In the genomic region with DNA sequence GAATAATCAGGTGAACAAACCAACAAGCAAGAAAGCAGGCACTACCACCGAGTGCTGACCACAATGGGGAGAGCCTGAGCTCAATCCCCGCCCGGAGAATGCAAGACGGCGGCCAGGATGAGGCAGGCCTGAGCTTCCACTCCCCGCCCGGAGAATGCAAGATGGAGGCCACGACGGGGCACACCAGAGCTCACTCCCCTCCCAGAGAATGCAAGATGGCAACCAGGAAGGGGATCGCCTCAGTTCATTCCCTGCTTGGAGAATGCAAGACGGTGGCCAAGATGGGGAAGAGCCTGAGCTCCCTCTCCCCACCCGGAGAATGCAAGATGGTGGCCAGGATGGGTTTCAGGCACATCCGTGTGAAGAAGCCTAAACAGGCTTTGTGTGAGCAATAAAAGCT, we compare ENCODE assay signal across 20 cellular contexts. TPM values are rescaled to one million over a fixed set of nuclear protein-coding genes. Genes with fewer than 3 reads are reported as not detected.
"Had no signal": no experiment of that assay in that cellular context is flagged by ENCODE, and none has a peak within 500 bp of the region (broad histone marks: within the 10 kb centered on the region; RNA-seq: fewer than 3 reads in every experiment).

No MANE protein-coding gene starts in this region.

- H3K9me3 Mint-ChIP-seq: activated naive CD8-positive, alpha-beta T cell treated with anti-CD3 and anti-CD28 coated beads for 36 hours; activated T-helper 1 cell treated with anti-CD3 and anti-CD28 coated beads, Interleukin-12 subunit alpha, Interleukin-12 subunit beta, Interleukin-2, Interleukin-4 antibody, amounts not matched to agents 30 ng/mL and 10 ng/mL and 1 ng/mL, durations not matched to agents 14 hours and 24 hours and 36 hours; stimulated activated naive CD8-positive, alpha-beta T cell treated with anti-CD3 and anti-CD28 coated beads, Interleukin-15, amount 100 ng/mL, for 72 hours; type B pancreatic cell had no signal

- H3K4me1 Mint-ChIP-seq: activated naive CD8-positive, alpha-beta T cell treated with anti-CD3 and anti-CD28 coated beads for 36 hours; naive thymus-derived CD4-positive, alpha-beta T cell; stimulated activated naive CD8-positive, alpha-beta T cell treated with anti-CD3 and anti-CD28 coated beads, Interleukin-15, amount 100 ng/mL, for 72 hours had no signal

- DNase-seq: activated CD4-positive, alpha-beta T cell treated with anti-CD3 and anti-CD28 coated beads, Interleukin-2, amount 50 U/mL, for 4 hours; activated naive CD4-positive, alpha-beta T cell; activated naive CD8-positive, alpha-beta T cell treated with anti-CD3 and anti-CD28 coated beads for 36 hours; activated T-cell treated with anti-CD3 and anti-CD28 coated beads for 4 hours; amniotic stem cell; kidney glomerular epithelial cell; mesenchymal stem cell; naive thymus-derived CD4-positive, alpha-beta T cell; nucleus accumbens; small intestine; stimulated activated CD4-positive, alpha-beta T cell treated with anti-CD3 and anti-CD28 coated beads, Interleukin-4, amount 100 ng/mL, for 1 hour; SW 1271 had no signal

- H3K4me3 ChIP-seq: cardiac muscle cell, suprapubic skin had no signal

- H3K36me3 Mint-ChIP-seq: activated naive CD8-positive, alpha-beta T cell treated with anti-CD3 and anti-CD28 coated beads for 36 hours; naive thymus-derived CD4-positive, alpha-beta T cell; type B pancreatic cell had no signal

- H3K4me3 Mint-ChIP-seq: activated naive CD8-positive, alpha-beta T cell treated with anti-CD3 and anti-CD28 coated beads for 36 hours; activated T-helper 1 cell treated with anti-CD3 and anti-CD28 coated beads, Interleukin-12 subunit alpha, Interleukin-12 subunit beta, Interleukin-2, Interleukin-4 antibody, amounts not matched to agents 30 ng/mL and 10 ng/mL and 1 ng/mL, durations not matched to agents 14 hours and 24 hours and 36 hours; naive thymus-derived CD4-positive, alpha-beta T cell; stimulated activated naive CD8-positive, alpha-beta T cell treated with anti-CD3 and anti-CD28 coated beads, Interleukin-15, amount 100 ng/mL, for 72 hours; type B pancreatic cell had no signal

- FAIRE-seq: endometrium, frontal cortex, small intestine, TTC549 had no signal

- H3K27me3 ChIP-seq: cardiac muscle cell had no signal

- H3K27ac ChIP-seq: cardiac muscle cell, suprapubic skin had no signal

- H3K27ac Mint-ChIP-seq: activated naive CD8-positive, alpha-beta T cell treated with anti-CD3 and anti-CD28 coated beads for 36 hours; activated T-helper 1 cell treated with anti-CD3 and anti-CD28 coated beads, Interleukin-12 subunit alpha, Interleukin-12 subunit beta, Interleukin-2, Interleukin-4 antibody, amounts not matched to agents 30 ng/mL and 10 ng/mL and 1 ng/mL, durations not matched to agents 14 hours and 24 hours and 36 hours; naive thymus-derived CD4-positive, alpha-beta T cell; type B pancreatic cell had no signal

- H3K36me3 ChIP-seq: cardiac muscle cell, suprapubic skin had no signal

- ATAC-seq: naive thymus-derived CD4-positive, alpha-beta T cell; stimulated activated naive CD8-positive, alpha-beta T cell treated with anti-CD3 and anti-CD28 coated beads, Interleukin-15, amount 100 ng/mL, for 72 hours had no signal

- H3K9me3 ChIP-seq: suprapubic skin had no signal

RNA-seq across cellular contexts. Expression of gene C2CD4C, which starts 39.7 kb away (rescaled TPM):
- total RNA-seq: naive thymus-derived CD4-positive, alpha-beta T cell had no signal
- polyA plus RNA-seq: naive thymus-derived CD4-positive, alpha-beta T cell had no signal
